ENCODE assay signal across 39 cellular contexts in genomic region chr6:138128096-138128495, GRCh38.
"Had no signal": no experiment of that assay in that cellular context is flagged by ENCODE, and none has a peak within 500 bp of the region (broad histone marks: within the 10 kb centered on the region; RNA-seq: fewer than 3 reads in every experiment).

No MANE protein-coding gene starts in this region.

- FAIRE-seq: astrocyte, TTC549 had no signal

- H3K4me3 ChIP-seq: body of pancreas, breast epithelium had no signal

- H3K4me1 ChIP-seq: body of pancreas, breast epithelium had no signal

- H3K27me3 ChIP-seq: body of pancreas, brain microvascular endothelial cell, breast epithelium had no signal

- H3K9me3 Mint-ChIP-seq: activated CD4-positive, alpha-beta T cell treated with anti-CD3 and anti-CD28 coated beads, Interleukin-2, amount 10 ng/mL, durations not matched to agents 7 days and 5 days; activated naive CD8-positive, alpha-beta T cell treated with anti-CD3 and anti-CD28 coated beads, Interleukin-2, amount 50 U/mL, for 24 hours had no signal

- H3K36me3 Mint-ChIP-seq: activated CD8-positive, alpha-beta memory T cell treated with anti-CD3 and anti-CD28 coated beads, Interleukin-2, amount 10 ng/mL, durations not matched to agents 7 days and 5 days; activated naive CD4-positive, alpha-beta T cell treated with anti-CD3 and anti-CD28 coated beads, Interleukin-2, amount 10 ng/mL, durations not matched to agents 7 days and 5 days; activated naive CD4-positive, alpha-beta T cell treated with anti-CD3 and anti-CD28 coated beads, Interleukin-2, amount 50 U/mL, for 24 hours; activated naive CD8-positive, alpha-beta T cell treated with anti-CD3 and anti-CD28 coated beads, Interleukin-2, amount 10 ng/mL, durations not matched to agents 7 days and 5 days; WTC11 had no signal

- H3K4me3 Mint-ChIP-seq: activated CD4-positive, alpha-beta memory T cell treated with anti-CD3 and anti-CD28 coated beads, Interleukin-2, amount 10 ng/mL, durations not matched to agents 7 days and 5 days; activated CD4-positive, alpha-beta T cell treated with anti-CD3 and anti-CD28 coated beads for 36 hours; activated CD4-positive, alpha-beta T cell treated with anti-CD3 and anti-CD28 coated beads, Interleukin-2, amount 10 ng/mL, durations not matched to agents 7 days and 5 days; activated CD8-positive, alpha-beta memory T cell treated with anti-CD3 and anti-CD28 coated beads, Interleukin-2, amount 10 ng/mL, durations not matched to agents 7 days and 5 days; activated CD8-positive, alpha-beta T cell treated with anti-CD3 and anti-CD28 coated beads, Interleukin-2, amount 10 ng/mL, durations not matched to agents 7 days and 5 days; activated naive CD4-positive, alpha-beta T cell treated with anti-CD3 and anti-CD28 coated beads, Interleukin-2, amount 10 ng/mL, durations not matched to agents 7 days and 5 days; activated naive CD4-positive, alpha-beta T cell treated with anti-CD3 and anti-CD28 coated beads, Interleukin-2, amount 50 U/mL, for 24 hours; activated naive CD8-positive, alpha-beta T cell; activated naive CD8-positive, alpha-beta T cell treated with anti-CD3 and anti-CD28 coated beads, Interleukin-2, amount 10 ng/mL, durations not matched to agents 7 days and 5 days; activated naive CD8-positive, alpha-beta T cell treated with anti-CD3 and anti-CD28 coated beads, Interleukin-2, amount 50 U/mL, for 24 hours; activated T-cell treated with anti-CD3 and anti-CD28 coated beads, Interleukin-2, amount 50 U/mL, for 24 hours; T-helper 1 cell treated with Interleukin-12 subunit alpha and Interleukin-12 subunit beta and Interleukin-4 antibody, amounts not matched to agents 30 μg/mL and 1 μg/mL, for 36 hours; T-helper 2 cell treated with Interferon-gamma antibody and Interleukin-4, amounts not matched to agents 5 μg/mL and 100 μg/mL, for 36 hours; WTC11 had no signal

- H3K36me3 ChIP-seq: brain microvascular endothelial cell, breast epithelium, WERI-Rb-1 had no signal

- H3K27ac ChIP-seq: body of pancreas, brain microvascular endothelial cell, breast epithelium, WERI-Rb-1 had no signal

- H3K27ac Mint-ChIP-seq: activated CD4-positive, alpha-beta memory T cell treated with anti-CD3 and anti-CD28 coated beads, Interleukin-2, amount 10 ng/mL, durations not matched to agents 7 days and 5 days; activated CD4-positive, alpha-beta T cell treated with anti-CD3 and anti-CD28 coated beads for 36 hours; activated CD4-positive, alpha-beta T cell treated with anti-CD3 and anti-CD28 coated beads, Interleukin-2, amount 10 ng/mL, durations not matched to agents 7 days and 5 days; activated CD8-positive, alpha-beta memory T cell treated with anti-CD3 and anti-CD28 coated beads, Interleukin-2, amount 10 ng/mL, durations not matched to agents 7 days and 5 days; activated CD8-positive, alpha-beta T cell treated with anti-CD3 and anti-CD28 coated beads, Interleukin-2, amount 10 ng/mL, durations not matched to agents 7 days and 5 days; activated naive CD4-positive, alpha-beta T cell treated with anti-CD3 and anti-CD28 coated beads, Interleukin-2, amount 10 ng/mL, durations not matched to agents 7 days and 5 days; activated naive CD4-positive, alpha-beta T cell treated with anti-CD3 and anti-CD28 coated beads, Interleukin-2, amount 50 U/mL, for 24 hours; activated naive CD8-positive, alpha-beta T cell; activated naive CD8-positive, alpha-beta T cell treated with anti-CD3 and anti-CD28 coated beads, Interleukin-2, amount 10 ng/mL, durations not matched to agents 7 days and 5 days; activated naive CD8-positive, alpha-beta T cell treated with anti-CD3 and anti-CD28 coated beads, Interleukin-2, amount 50 U/mL, for 24 hours; activated T-cell treated with anti-CD3 and anti-CD28 coated beads, Interleukin-2, amount 50 U/mL, for 24 hours; activated T-helper 2 cell treated with anti-CD3 and anti-CD28 coated beads, Interferon-gamma antibody, Interleukin-2, Interleukin-4, amounts not matched to agents 10 μg/mL and 5 μg/mL and 100 μg/mL, durations not matched to agents 14 hours and 24 hours and 36 hours; T-helper 1 cell treated with Interleukin-12 subunit alpha and Interleukin-12 subunit beta and Interleukin-4 antibody, amounts not matched to agents 30 μg/mL and 1 μg/mL, for 36 hours; T-helper 2 cell treated with Interferon-gamma antibody and Interleukin-4, amounts not matched to agents 5 μg/mL and 100 μg/mL, for 36 hours; WTC11 had no signal

- H3K9me3 ChIP-seq: body of pancreas, breast epithelium had no signal

- DNase-seq: activated CD4-positive, alpha-beta memory T cell treated with anti-CD3 and anti-CD28 coated beads, Interleukin-2, amount 10 ng/mL, durations not matched to agents 7 days and 5 days; activated CD4-positive, alpha-beta T cell treated with anti-CD3 and anti-CD28 coated beads for 1 hour; activated CD4-positive, alpha-beta T cell treated with anti-CD3 and anti-CD28 coated beads for 36 hours; activated CD4-positive, alpha-beta T cell treated with anti-CD3 and anti-CD28 coated beads for 48 hours; activated CD4-positive, alpha-beta T cell treated with anti-CD3 and anti-CD28 coated beads, Interleukin-2, amount 10 ng/mL, durations not matched to agents 7 days and 5 days; activated CD4-positive, alpha-beta T cell treated with anti-CD3 and anti-CD28 coated beads, Interleukin-2, amount 50 U/mL, for 48 hours; activated CD4-positive, CD25-positive, alpha-beta regulatory T cell; activated CD8-positive, alpha-beta memory T cell treated with anti-CD3 and anti-CD28 coated beads for 24 hours; activated CD8-positive, alpha-beta memory T cell treated with anti-CD3 and anti-CD28 coated beads, Interleukin-2, amount 10 ng/mL, durations not matched to agents 7 days and 5 days; activated CD8-positive, alpha-beta memory T cell treated with anti-CD3 and anti-CD28 coated beads, Interleukin-2, amount 50 U/mL, for 48 hours; activated CD8-positive, alpha-beta T cell treated with anti-CD3 and anti-CD28 coated beads, Interleukin-2, amount 10 ng/mL, durations not matched to agents 7 days and 5 days; activated effector memory CD4-positive, alpha-beta T cell treated with Interleukin-2 at 50 U/mL for 16 hours; activated gamma-delta T cell; activated naive CD4-positive, alpha-beta T cell treated with anti-CD3 and anti-CD28 coated beads, Interleukin-2, amount 10 ng/mL, durations not matched to agents 7 days and 5 days; activated naive CD4-positive, alpha-beta T cell treated with Interleukin-2 at 50 U/mL for 16 hours; activated naive CD8-positive, alpha-beta T cell treated with anti-CD3 and anti-CD28 coated beads, Interleukin-2, amount 10 ng/mL, durations not matched to agents 7 days and 5 days; activated naive CD8-positive, alpha-beta T cell treated with anti-CD3 and anti-CD28 coated beads, Interleukin-2, amount 50 U/mL, for 24 hours; activated T-cell treated with anti-CD3 and anti-CD28 coated beads, Interleukin-2, amount 50 U/mL, for 24 hours; activated T-cell treated with anti-CD3 and anti-CD28 coated beads, Interleukin-2, amount 50 U/mL, for 48 hours; amniotic stem cell; aorta; body of pancreas; brain microvascular endothelial cell; central memory CD4-positive, alpha-beta T cell; SW 1271; T-helper 1 cell; T-helper 2 cell; T-helper 9 cell; WERI-Rb-1 had no signal

- H3K4me1 Mint-ChIP-seq: activated CD4-positive, alpha-beta memory T cell treated with anti-CD3 and anti-CD28 coated beads, Interleukin-2, amount 10 ng/mL, durations not matched to agents 7 days and 5 days; activated CD4-positive, alpha-beta T cell treated with anti-CD3 and anti-CD28 coated beads for 36 hours; activated CD4-positive, alpha-beta T cell treated with anti-CD3 and anti-CD28 coated beads, Interleukin-2, amount 10 ng/mL, durations not matched to agents 7 days and 5 days; activated CD8-positive, alpha-beta memory T cell treated with anti-CD3 and anti-CD28 coated beads, Interleukin-2, amount 10 ng/mL, durations not matched to agents 7 days and 5 days; activated naive CD4-positive, alpha-beta T cell treated with anti-CD3 and anti-CD28 coated beads, Interleukin-2, amount 10 ng/mL, durations not matched to agents 7 days and 5 days; activated naive CD4-positive, alpha-beta T cell treated with anti-CD3 and anti-CD28 coated beads, Interleukin-2, amount 50 U/mL, for 24 hours; activated naive CD8-positive, alpha-beta T cell treated with anti-CD3 and anti-CD28 coated beads, Interleukin-2, amount 10 ng/mL, durations not matched to agents 7 days and 5 days; activated naive CD8-positive, alpha-beta T cell treated with anti-CD3 and anti-CD28 coated beads, Interleukin-2, amount 50 U/mL, for 24 hours had no signal

- ATAC-seq: activated CD4-positive, alpha-beta T cell treated with anti-CD3 and anti-CD28 coated beads for 36 hours; activated CD4-positive, CD25-positive, alpha-beta regulatory T cell treated with anti-CD3 and anti-CD28 coated beads, Interleukin-2, amount 50 U/mL, for 24 hours; activated CD8-positive, alpha-beta memory T cell treated with anti-CD3 and anti-CD28 coated beads, Interleukin-2, amount 10 ng/mL, durations not matched to agents 7 days and 5 days; activated CD8-positive, alpha-beta T cell treated with anti-CD3 and anti-CD28 coated beads, Interleukin-2, amount 10 ng/mL, durations not matched to agents 7 days and 5 days; activated naive CD8-positive, alpha-beta T cell treated with anti-CD3 and anti-CD28 coated beads, Interleukin-2, amount 50 U/mL, for 24 hours; body of pancreas; WTC11 had no signal
